ENCODE assay signal across 9 cellular contexts in genomic region chr7:76054129-76055120, GRCh38. TPM values are rescaled to one million over a fixed set of nuclear protein-coding genes. Genes with fewer than 3 reads are reported as not detected.
DNase-seq lines count a peak whose midpoint lies in the region; ATAC-seq and TF ChIP-seq lines count a peak whose summit lies in the region.
"Had no signal": no experiment of that assay in that cellular context is flagged by ENCODE, and none has a peak within 500 bp of the region (broad histone marks: within the 10 kb centered on the region; RNA-seq: fewer than 3 reads in every experiment).

No MANE protein-coding gene starts in this region.

- no peak for TF ChIP-seq CTCF in mammary epithelial cell (conservative IDR thresholded peaks at IDR 0.05 in 1 of 2, IDR thresholded peaks at IDR 0.05 in 1 of 2; ENCODE audit: extremely low read depth in 1 of 2, insufficient read depth in 1 of 2, low read depth in 1 of 2, low read length in 2 of 2)

- no peaks in the 10 kb centered on the region for H3K27me3 Mint-ChIP-seq in activated T-helper 17 cell treated with anti-CD3 and anti-CD28 coated beads, Interleukin-2, amount 50 U/mL, for 72 hours

- no peak overlapping the region for H3K14ac ChIP-seq in mesenchymal stem cell (ENCODE audit: low read length in 2 of 2)

- H3K4me2 ChIP-seq in mammary epithelial cell (ENCODE audit: insufficient read depth, low read depth, low read length) (peak overlapping the region; percentile 13), mesenchymal stem cell (ENCODE audit: low read length, poor library complexity, severe bottlenecking) (no peak overlapping the region)

- no peaks in the 10 kb centered on the region for H3K9me3 Mint-ChIP-seq in activated T-helper 17 cell treated with anti-CD3 and anti-CD28 coated beads, Interleukin-2, amount 50 U/mL, for 72 hours
- H3K9me3 Mint-ChIP-seq: activated T-cell treated with anti-CD3 and anti-CD28 coated beads, Interleukin-2, amount 50 U/mL, for 72 hours had no signal

- peaks cover 25% of the 10 kb centered on the region for H3K79me1 ChIP-seq in mesenchymal stem cell (replicated peaks; ENCODE audit: low read length, poor library complexity, severe bottlenecking)

- no peak for ATAC-seq in activated T-helper 17 cell treated with anti-CD3 and anti-CD28 coated beads, Interleukin-2, amount 50 U/mL, for 72 hours (replicated peaks)
- no peak for ATAC-seq in GM19324 (IDR thresholded peaks at IDR 0.05; ENCODE audit: low FRiP score, unreplicated experiment)

- in situ Hi-C loops in mammary epithelial cell (cut with MboI; ENCODE audit: low sequenced_read_pairs in 2 of 2) = loop anchor here in 1 of 2 donors (25.0 kb wide), 1 partner anchor 258 kb away; the partner anchor contains the start of gene HSPB1

- H4K91ac ChIP-seq in mesenchymal stem cell (ENCODE audit: low read length) = no peak overlapping the region

- no peak overlapping the region for H3K18ac ChIP-seq in mesenchymal stem cell (ENCODE audit: low read depth in 1 of 2, low read length in 2 of 2)

- WGBS in mammary epithelial cell (ENCODE audit: low coverage, missing lambda C conversion rate) = 60% methylated on average over 18 of the region's 18 CpGs
- 86% methylated on average over 16 of the region's 18 CpGs for WGBS in mesenchymal stem cell

- no peak overlapping the region for H4K8ac ChIP-seq in mesenchymal stem cell (ENCODE audit: low read length)

- no peak overlapping the region for H2AFZ ChIP-seq in mammary epithelial cell (ENCODE audit: low read depth, low read length)
- no peak overlapping the region for H2AFZ ChIP-seq in mesenchymal stem cell (ENCODE audit: low read depth, low read length)

- H2BK5ac ChIP-seq in mesenchymal stem cell (ENCODE audit: low read depth, low read length, poor library complexity, severe bottlenecking) = no peak overlapping the region

- H3K9ac ChIP-seq in mammary epithelial cell (ENCODE audit: insufficient read depth, low read length) = peak overlapping the region; percentile 14
- H3K9ac ChIP-seq in mesenchymal stem cell (ENCODE audit: low read length) = peak overlapping the region; percentile 64

- peaks cover 95% of the 10 kb centered on the region for H3K36me3 Mint-ChIP-seq in activated T-helper 17 cell treated with anti-CD3 and anti-CD28 coated beads, Interleukin-2, amount 50 U/mL, for 72 hours (ENCODE audit: low read depth)

- H2BK120ac ChIP-seq in mesenchymal stem cell (ENCODE audit: low read depth, low read length) = no peak overlapping the region

- no peak overlapping the region for H3K4me3 Mint-ChIP-seq in activated T-helper 17 cell treated with anti-CD3 and anti-CD28 coated beads, Interleukin-2, amount 50 U/mL, for 72 hours
- H3K4me3 Mint-ChIP-seq: activated T-cell treated with anti-CD3 and anti-CD28 coated beads, Interleukin-2, amount 50 U/mL, for 72 hours had no signal

- DNase-seq in Daoy (ENCODE audit: low read depth) (peak; percentile 16), NCI-H146 (lab: John Stamatoyannopoulos, UW) (peak; percentile 83), mammary epithelial cell (peak; percentile 91), mesenchymal stem cell (peak; percentile 85), amniotic stem cell (lab: John Stamatoyannopoulos, UW) (no peak), LoVo (ENCODE audit: low spot score) (no peak)
- DNase-seq: activated T-cell treated with anti-CD3 and anti-CD28 coated beads, Interleukin-2, amount 50 U/mL, for 72 hours had no signal

- no peak overlapping the region for H2AK5ac ChIP-seq in mesenchymal stem cell (ENCODE audit: low read length, severe bottlenecking)

- dilution Hi-C loops in mammary epithelial cell (cut with HindIII; ENCODE audit: low sequenced_read_pairs) = no loop called here

- H3K79me2 ChIP-seq in mammary epithelial cell (ENCODE audit: insufficient read depth, low read length) = peaks cover 78% of the 10 kb centered on the region

- H3K4me3 ChIP-seq in mammary epithelial cell (replicated peaks in 1 of 3; ENCODE audit: insufficient read depth in 1 of 3, low read depth in 2 of 3, low read length in 3 of 3) (no peak overlapping the region), mesenchymal stem cell (ENCODE audit: insufficient read depth in 1 of 2, low read depth in 1 of 2, low read length in 2 of 2) (peak overlapping the region in 1 of 2 experiments; percentile 25)

- intact Hi-C loops in mammary epithelial cell (cut with micrococcal nuclease) = loop anchor here (2.0 kb wide), 1 partner anchor 14 kb away; no protein-coding TSS in a partner anchor

- CTCF ChIA-PET in mammary epithelial cell (lab: Charles Lee; ENCODE audit: low non-redundant PET) = interaction anchor here (0.6 kb wide), 2 partner anchors 14 to 51 kb away, joined by 3 read pairs; no protein-coding TSS in a partner anchor

- H3K9me3 ChIP-seq in mammary epithelial cell (replicated peaks; ENCODE audit: insufficient read depth, low read length) (no peaks in the 10 kb centered on the region), mesenchymal stem cell (ENCODE audit: control insufficient read depth, low read length) (no peaks in the 10 kb centered on the region)

- no peak overlapping the region for H3K4ac ChIP-seq in mesenchymal stem cell (ENCODE audit: low read depth in 1 of 2, low read length in 2 of 2)

- H4K20me1 ChIP-seq in mammary epithelial cell (ENCODE audit: insufficient read depth, low read length) = peaks cover 4% of the 10 kb centered on the region

- H3K36me3 ChIP-seq in mammary epithelial cell (ENCODE audit: insufficient read depth, low read length) = peaks cover 18% of the 10 kb centered on the region
- H3K36me3 ChIP-seq in mesenchymal stem cell (ENCODE audit: control insufficient read depth in 1 of 2, insufficient read depth in 2 of 2, low read depth in 1 of 2, low read length in 2 of 2) = peaks cover 45 to 74% of the 10 kb centered on the region in 2 experiments

- no peak overlapping the region for H2BK12ac ChIP-seq in mesenchymal stem cell (ENCODE audit: low read length in 2 of 2)

- no peak overlapping the region for H3K27ac ChIP-seq in mammary epithelial cell (ENCODE audit: insufficient read depth, low read depth, low read length)
- H3K27ac ChIP-seq in mesenchymal stem cell (ENCODE audit: low read length, poor library complexity, severe bottlenecking) = peak overlapping the region; percentile 21

- H3K27me3 ChIP-seq in mammary epithelial cell (ENCODE audit: insufficient read depth, low read length) (no peaks in the 10 kb centered on the region), mesenchymal stem cell (ENCODE audit: control insufficient read depth in 1 of 2, insufficient read depth in 1 of 2, low read length in 2 of 2) (no peaks in the 10 kb centered on the region)

- BruUV-seq in mammary epithelial cell (replicated peaks; lab: Mats Ljungman, UMichigan) = no TSS peak

- peaks cover 17% of the 10 kb centered on the region for H3K4me1 ChIP-seq in mammary epithelial cell (ENCODE audit: insufficient read depth, low read length)
- H3K4me1 ChIP-seq in mesenchymal stem cell (ENCODE audit: control insufficient read depth, insufficient read depth, low read depth, low read length) = peaks cover 13% of the 10 kb centered on the region

- no peak overlapping the region for H3K23ac ChIP-seq in mesenchymal stem cell (ENCODE audit: low read length in 2 of 2)

- H3K4me1 Mint-ChIP-seq in activated T-helper 17 cell treated with anti-CD3 and anti-CD28 coated beads, Interleukin-2, amount 50 U/mL, for 72 hours = peaks cover 22% of the 10 kb centered on the region

- H2BK15ac ChIP-seq in mesenchymal stem cell (ENCODE audit: low read depth, poor library complexity, severe bottlenecking) = no peak overlapping the region

- H3K27ac Mint-ChIP-seq in activated T-helper 17 cell treated with anti-CD3 and anti-CD28 coated beads, Interleukin-2, amount 50 U/mL, for 72 hours = no peak overlapping the region
- H3K27ac Mint-ChIP-seq: activated T-cell treated with anti-CD3 and anti-CD28 coated beads, Interleukin-2, amount 50 U/mL, for 72 hours had no signal

RNA-seq across cellular contexts. Expression of gene MDH2, which starts 6.5 kb away (rescaled TPM):
- total RNA-seq in Daoy (2014; rRNA removed; shearing (Covaris generic)) = 70.3 and 97.0 TPM in 2 replicates
- 100 to 1,000 TPM in 1 of 2 donors, 10 to 100 TPM in 1; 44.0 to 188 TPM for total RNA-seq in mammary epithelial cell
- polyA plus RNA-seq in mammary epithelial cell = 162 TPM
- 221 TPM for polyA minus RNA-seq in mammary epithelial cell
- polyA plus RNA-seq in mesenchymal stem cell (2013, experiment 1 of 2) = 286 TPM
- polyA plus RNA-seq in mesenchymal stem cell (2013, experiment 2 of 2) = 277 TPM
- 100 to 1,000 TPM; 155 to 231 TPM for total RNA-seq in activated T-helper 17 cell treated with anti-CD3 and anti-CD28 coated beads, Interleukin-2, amount 50 U/mL, for 72 hours

RNA-seq across cellular contexts. Expression of gene STYXL1, which starts 6.6 kb away (rescaled TPM):
- 85.9 and 109 TPM in 2 replicates for total RNA-seq in Daoy (2014; rRNA removed; shearing (Covaris generic))
- 10 to 100 TPM; 43.0 to 44.3 TPM for total RNA-seq in mammary epithelial cell
- 84.3 TPM for polyA plus RNA-seq in mammary epithelial cell
- 62.9 TPM for polyA minus RNA-seq in mammary epithelial cell
- 32.4 TPM for polyA plus RNA-seq in mesenchymal stem cell (2013, experiment 1 of 2)
- 29.5 TPM for polyA plus RNA-seq in mesenchymal stem cell (2013, experiment 2 of 2)
- total RNA-seq in activated T-helper 17 cell treated with anti-CD3 and anti-CD28 coated beads, Interleukin-2, amount 50 U/mL, for 72 hours = 10 to 100 TPM; 31.0 to 31.1 TPM

Comparison
In these comparisons a context has a peak if more than half of its experiments do, and no peak if none do; other contexts are left out.
1. DNase-seq: peak in Daoy (single experiment), NCI-H146 (single experiment), mammary epithelial cell (single experiment) and mesenchymal stem cell (single experiment); none in amniotic stem cell (single experiment) and LoVo (single experiment).